In the genomic region with DNA sequence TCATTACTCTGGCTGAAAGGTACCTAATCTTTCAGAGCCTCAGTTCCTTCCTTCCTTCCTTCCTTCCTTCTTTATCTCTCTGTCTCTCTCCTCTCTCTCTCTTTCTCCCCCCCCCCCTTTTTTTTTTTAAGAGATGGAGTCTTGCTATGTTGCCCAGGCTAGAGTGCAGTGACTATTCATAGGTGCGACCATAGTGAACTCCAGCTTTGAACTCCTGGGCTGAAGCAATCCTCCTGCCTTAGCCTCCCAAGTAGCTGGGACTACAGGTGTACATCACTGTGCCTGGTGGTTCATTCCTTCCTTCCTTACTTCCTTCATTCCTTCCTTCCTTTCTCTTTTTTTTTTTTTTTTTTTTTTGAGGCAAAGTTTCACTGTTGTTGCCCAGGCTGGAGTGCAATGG, we compare ENCODE assay signal across 2 cellular contexts.
TF ChIP-seq lines count a peak whose summit lies in the region.

No MANE protein-coding gene starts in this region.

TF ChIP-seq in HepG2, 621 proteins besides CTCF, POLR2A, EP300 and RAD21 (continued from another document):
- no peak for TF ChIP-seq NFKB2 (CRISPR knock-in tag; IDR thresholded peaks at IDR 0.05; ENCODE audit: borderline replicate concordance)
- no peak for TF ChIP-seq ARNT2 (CRISPR knock-in tag; IDR thresholded peaks at IDR 0.05; ENCODE audit: low read depth)
- no peak for TF ChIP-seq NCOA5 (CRISPR knock-in tag; IDR thresholded peaks at IDR 0.05)

TF ChIP-seq in K562, 482 proteins besides CTCF, POLR2A, EP300 and RAD21 (continued from another document):
- TF ChIP-seq, protein P1, sequence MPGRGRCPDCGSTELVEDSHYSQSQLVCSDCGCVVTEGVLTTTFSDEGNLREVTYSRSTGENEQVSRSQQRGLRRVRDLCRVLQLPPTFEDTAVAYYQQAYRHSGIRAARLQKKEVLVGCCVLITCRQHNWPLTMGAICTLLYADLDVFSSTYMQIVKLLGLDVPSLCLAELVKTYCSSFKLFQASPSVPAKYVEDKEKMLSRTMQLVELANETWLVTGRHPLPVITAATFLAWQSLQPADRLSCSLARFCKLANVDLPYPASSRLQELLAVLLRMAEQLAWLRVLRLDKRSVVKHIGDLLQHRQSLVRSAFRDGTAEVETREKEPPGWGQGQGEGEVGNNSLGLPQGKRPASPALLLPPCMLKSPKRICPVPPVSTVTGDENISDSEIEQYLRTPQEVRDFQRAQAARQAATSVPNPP (IDR thresholded peaks at IDR 0.05; ENCODE audit: borderline replicate concordance, insufficient read depth, insufficient read length): no peak
- 0 out of 2 replicates have a peak, but pooled peaks have one; percentile 23 for TF ChIP-seq ZNF24 (IDR thresholded peaks at IDR 0.05)
